ENCODE assay signal across 20 cellular contexts in genomic region chr2:102159295-102159694, GRCh38. TPM values are rescaled to one million over a fixed set of nuclear protein-coding genes. Genes with fewer than 3 reads are reported as not detected.
DNase-seq lines count a peak whose midpoint lies in the region; ATAC-seq and TF ChIP-seq lines count a peak whose summit lies in the region.
"Had no signal": no experiment of that assay in that cellular context is flagged by ENCODE, and none has a peak within 500 bp of the region (broad histone marks: within the 10 kb centered on the region; RNA-seq: fewer than 3 reads in every experiment).

No MANE protein-coding gene starts in this region.

- H3K36me3 ChIP-seq in mesodermal cell (ENCODE audit: control insufficient read depth, insufficient read depth, low read length) (peaks cover 5% of the 10 kb centered on the region), mammary epithelial cell (ENCODE audit: insufficient read depth, low read length) (no peaks in the 10 kb centered on the region)
- H3K36me3 ChIP-seq: uterus had no signal

- CTCF ChIA-PET in mammary epithelial cell (lab: Charles Lee; ENCODE audit: low non-redundant PET): no interaction called here

- no TSS peak for BruUV-seq in mammary epithelial cell (replicated peaks; lab: Mats Ljungman, UMichigan)

- H3K4me1 ChIP-seq in mesodermal cell (ENCODE audit: control insufficient read depth, insufficient read depth, low read length, poor library complexity, severe bottlenecking): peaks cover 9% of the 10 kb centered on the region
- peaks cover 8% of the 10 kb centered on the region for H3K4me1 ChIP-seq in mammary epithelial cell (ENCODE audit: insufficient read depth, low read length)
- H3K4me1 ChIP-seq: ascending aorta, SJSA1, uterus had no signal

- no peak overlapping the region for H3K4me3 Mint-ChIP-seq in stimulated activated naive CD8-positive, alpha-beta T cell treated with anti-CD3 and anti-CD28 coated beads, Interleukin-15, amount 100 ng/mL, for 72 hours
- H3K4me3 Mint-ChIP-seq: activated CD8-positive, alpha-beta T cell treated with anti-CD3 and anti-CD28 coated beads for 36 hours; activated T-helper 17 cell treated with anti-CD3 and anti-CD28 coated beads, Interleukin-2, amount 50 U/mL, for 72 hours had no signal

- H4K20me1 ChIP-seq in mammary epithelial cell (ENCODE audit: insufficient read depth, low read length): no peaks in the 10 kb centered on the region

- in situ Hi-C loops in mammary epithelial cell (cut with MboI; ENCODE audit: low sequenced_read_pairs in 2 of 2): loop anchor here in 1 of 2 donors (5.0 kb wide), 1 partner anchor 137 kb away; no protein-coding TSS in a partner anchor

- intact Hi-C loops in mammary epithelial cell (cut with micrococcal nuclease): no loop called here

- dilution Hi-C loops in mammary epithelial cell (cut with HindIII; ENCODE audit: low sequenced_read_pairs): no loop called here

- H3K9me3 ChIP-seq in mesodermal cell (ENCODE audit: control insufficient read depth, low read length): no peaks in the 10 kb centered on the region
- H3K9me3 ChIP-seq in mammary epithelial cell (replicated peaks; ENCODE audit: insufficient read depth, low read length): no peaks in the 10 kb centered on the region
- H3K9me3 ChIP-seq: ascending aorta, SJSA1, uterus had no signal

- H3K4me3 ChIP-seq in epithelial cell of proximal tubule (ENCODE audit: low read depth, low read length) (no peak overlapping the region), mesodermal cell (ENCODE audit: extremely low read depth, insufficient read depth, low read length, poor library complexity, severe bottlenecking) (no peak overlapping the region), mammary epithelial cell (replicated peaks in 1 of 3; ENCODE audit: insufficient read depth in 1 of 3, low read depth in 2 of 3, low read length in 3 of 3) (no peak overlapping the region)
- H3K4me3 ChIP-seq: ascending aorta, SJSA1, uterus had no signal

- no peak overlapping the region for H2AFZ ChIP-seq in mammary epithelial cell (ENCODE audit: low read depth, low read length)

- no peaks in the 10 kb centered on the region for H3K79me2 ChIP-seq in mammary epithelial cell (ENCODE audit: insufficient read depth, low read length)

- 80 to 83% methylated on average over 1 of the region's 1 CpG for WGBS in mesodermal cell (ENCODE audit: insufficient coverage in 2 of 2), 2 experiments
- WGBS in mammary epithelial cell (ENCODE audit: low coverage, missing lambda C conversion rate): 100% methylated on average over 1 of the region's 1 CpG

- no peaks in the 10 kb centered on the region for H3K4me1 Mint-ChIP-seq in stimulated activated naive CD8-positive, alpha-beta T cell treated with anti-CD3 and anti-CD28 coated beads, Interleukin-15, amount 100 ng/mL, for 72 hours

- peaks cover 7 to 22% of the 10 kb centered on the region in 2 donors for H3K9me3 Mint-ChIP-seq in stimulated activated naive CD8-positive, alpha-beta T cell treated with anti-CD3 and anti-CD28 coated beads, Interleukin-15, amount 100 ng/mL, for 72 hours

- no peaks in the 10 kb centered on the region for H3K27me3 ChIP-seq in mammary epithelial cell (ENCODE audit: insufficient read depth, low read length)
- H3K27me3 ChIP-seq: ascending aorta, SJSA1, uterus had no signal

- no peak for DNase-seq in stimulated activated naive CD8-positive, alpha-beta T cell treated with anti-CD3 and anti-CD28 coated beads, Interleukin-15, Interleukin-2, amounts not matched to agents 100 U/mL and 50 U/mL, for 24 hours
- DNase-seq in stimulated activated naive CD8-positive, alpha-beta T cell treated with anti-CD3 and anti-CD28 coated beads, Interleukin-15, amount 100 ng/mL, for 72 hours: no peak
- DNase-seq in epithelial cell of proximal tubule (ENCODE audit: low read depth) (no peak), CD1c-positive myeloid dendritic cell (ENCODE audit: extremely low spot score) (no peak), Ammon's horn (ENCODE audit: low spot score) (no peak), mammary epithelial cell (no peak)
- DNase-seq in activated T-cell treated with anti-CD3 and anti-CD28 coated beads, Interleukin-2, amount 50 U/mL, for 48 hours: no peak
- DNase-seq: activated CD8-positive, alpha-beta T cell treated with anti-CD3 and anti-CD28 coated beads for 36 hours; Calu3; head of caudate nucleus; kidney glomerular epithelial cell; NCI-H1092 treated with DMSO at 0.1 percent for 48 hours; NCI-H345; stimulated activated CD4-positive, alpha-beta T cell treated with anti-CD3 and anti-CD28 coated beads, Interleukin-4, amount 100 ng/mL, for 4 hours; uterus had no signal

- H3K27me3 Mint-ChIP-seq in stimulated activated naive CD8-positive, alpha-beta T cell treated with anti-CD3 and anti-CD28 coated beads, Interleukin-15, amount 100 ng/mL, for 72 hours: no peaks in the 10 kb centered on the region
- H3K27me3 Mint-ChIP-seq: activated CD8-positive, alpha-beta T cell treated with anti-CD3 and anti-CD28 coated beads for 36 hours; activated T-helper 17 cell treated with anti-CD3 and anti-CD28 coated beads, Interleukin-2, amount 50 U/mL, for 72 hours had no signal

- TF ChIP-seq CTCF in epithelial cell of proximal tubule (conservative IDR thresholded peaks at IDR 0.05; ENCODE audit: low read depth, low read length) (peak; percentile 23), mammary epithelial cell (conservative IDR thresholded peaks at IDR 0.05 in 1 of 2, IDR thresholded peaks at IDR 0.05 in 1 of 2; ENCODE audit: extremely low read depth in 1 of 2, insufficient read depth in 1 of 2, low read depth in 1 of 2, low read length in 2 of 2) (no peak)

- H3K4me2 ChIP-seq in mammary epithelial cell (ENCODE audit: insufficient read depth, low read depth, low read length): no peak overlapping the region

- H3K27ac ChIP-seq in mesodermal cell (ENCODE audit: low read depth, low read length, severe bottlenecking) (peak overlapping the region; percentile 39), mammary epithelial cell (ENCODE audit: insufficient read depth, low read depth, low read length) (no peak overlapping the region)
- H3K27ac ChIP-seq: ascending aorta, SJSA1, uterus had no signal

- no peak overlapping the region for H3K27ac Mint-ChIP-seq in stimulated activated naive CD8-positive, alpha-beta T cell treated with anti-CD3 and anti-CD28 coated beads, Interleukin-15, amount 100 ng/mL, for 72 hours
- H3K27ac Mint-ChIP-seq: activated CD8-positive, alpha-beta T cell treated with anti-CD3 and anti-CD28 coated beads for 36 hours had no signal

- ATAC-seq in stimulated activated naive CD8-positive, alpha-beta T cell treated with anti-CD3 and anti-CD28 coated beads, Interleukin-15, Interleukin-2, amounts not matched to agents 100 U/mL and 50 U/mL, for 24 hours: peak; percentile 43
- ATAC-seq in stimulated activated naive CD8-positive, alpha-beta T cell treated with anti-CD3 and anti-CD28 coated beads, Interleukin-15, amount 100 ng/mL, for 72 hours: no peak
- ATAC-seq: activated CD8-positive, alpha-beta T cell treated with anti-CD3 and anti-CD28 coated beads for 36 hours; activated T-helper 17 cell treated with anti-CD3 and anti-CD28 coated beads, Interleukin-2, amount 50 U/mL, for 72 hours; sciatic nerve had no signal

- no peak overlapping the region for H3K9ac ChIP-seq in mammary epithelial cell (ENCODE audit: insufficient read depth, low read length)

RNA-seq across cellular contexts. Expression of gene IL1R1, which starts 16.7 kb away (rescaled TPM):
- 5.7 and 10.7 TPM in 2 replicates for total RNA-seq in epithelial cell of proximal tubule
- polyA plus RNA-seq in mesodermal cell (2013, experiment 1 of 2): 5.8 TPM
- 5.5 TPM for polyA plus RNA-seq in mesodermal cell (2013, experiment 2 of 2)
- total RNA-seq in mammary epithelial cell: 1 to 10 TPM; 7.7 to 8.7 TPM
- 6.9 TPM for polyA plus RNA-seq in mammary epithelial cell
- 6.4 TPM for polyA minus RNA-seq in mammary epithelial cell

RNA-seq across cellular contexts. Expression of gene IL1RL2, which starts 27.5 kb away (rescaled TPM):
- 1.0 and 2.6 TPM in 2 replicates for total RNA-seq in epithelial cell of proximal tubule
- not detected for polyA plus RNA-seq in mesodermal cell (2013, experiment 1 of 2)
- polyA plus RNA-seq in mesodermal cell (2013, experiment 2 of 2): not detected
- 1 to 10 TPM in 1 of 2 donors, under 1 TPM in 1; 0.82 to 4.7 TPM for total RNA-seq in mammary epithelial cell
- 1.1 TPM for polyA plus RNA-seq in mammary epithelial cell
- polyA minus RNA-seq in mammary epithelial cell: 3.7 TPM
- total RNA-seq: activated CD8-positive, alpha-beta T cell treated with anti-CD3 and anti-CD28 coated beads for 36 hours; ascending aorta; sciatic nerve; SJSA1 had no signal
